8 cellular contexts compared by ENCODE assay signal in genomic region chr15:92733090-92733933, GRCh38.
DNase-seq lines count a peak whose midpoint lies in the region; ATAC-seq and TF ChIP-seq lines count a peak whose summit lies in the region.

No MANE protein-coding gene starts in this region.

- TF ChIP-seq CTCF in Caco-2 (IDR thresholded peaks at IDR 0.05; ENCODE audit: insufficient read depth in 1 of 2, low read depth in 1 of 2, low read length in 1 of 2, severe bottlenecking in 1 of 2, unreplicated experiment in 1 of 2) (no peak), ovary (IDR thresholded peaks at IDR 0.05) (no peak)

- H3K36me3 ChIP-seq in Caco-2 (ENCODE audit: control insufficient read depth, insufficient read depth, low read length) (no peaks in the 10 kb centered on the region), endocrine pancreas (ENCODE audit: control insufficient read depth, insufficient read depth, low read length) (no peaks in the 10 kb centered on the region), ovary (no peaks in the 10 kb centered on the region)

- H3K36me3 Mint-ChIP-seq in Caco-2 (ENCODE audit: insufficient read depth, unreplicated experiment) = peaks cover 5% of the 10 kb centered on the region

- H3K9ac ChIP-seq in endocrine pancreas (ENCODE audit: control insufficient read depth, insufficient read depth, low read length) = no peak overlapping the region

- WGBS in ovary, 3 donors = 51 to 66% (median 59%) methylated on average over 12 of the region's 12 CpGs

- TSS peak; percentile 70 for BruUV-seq in Caco-2 (replicated peaks; lab: Mats Ljungman, UMichigan)

- intact Hi-C loops in Caco-2 (cut with micrococcal nuclease; ENCODE audit: unreplicated experiment) (no loop called here), ovary (cut with DNase I) (no loop called here)

- POLR2A ChIA-PET in Caco-2 (lab: Charles Lee) = interaction anchor here (1.2 kb wide), 1 partner anchor 75 kb away, joined by 3 read pairs; no protein-coding TSS in a partner anchor

- H3K27ac ChIP-seq in ovary = peak overlapping the region in 1 of 2 donors; percentile 86

- no peak for DNase-seq in Caco-2
- DNase-seq in NOMO-1 treated with dmso at 0.1 percent for 144 hours (lab: John Stamatoyannopoulos, UW; ENCODE audit: unreplicated experiment) = peak; percentile 47
- no peak for DNase-seq in ovary
- no peak for DNase-seq in Ammon's horn (ENCODE audit: low spot score)
- DNase-seq in GM03348 (ENCODE audit: low spot score) = no peak
- DNase-seq in stimulated activated CD4-positive, alpha-beta T cell treated with anti-CD3 and anti-CD28 coated beads, Interleukin-12 subunit alpha, Interleukin-12 subunit beta, amount 100 ng/mL, for 4 hours = no peak

- CTCF ChIA-PET in Caco-2 (lab: Charles Lee) = interaction anchor here (1.0 kb wide), 1 partner anchor 62 kb away, joined by 3 read pairs; no protein-coding TSS in a partner anchor

- H3K27me3 Mint-ChIP-seq in Caco-2 (ENCODE audit: insufficient read depth, unreplicated experiment) = no peaks in the 10 kb centered on the region

- H3K4me3 Mint-ChIP-seq in Caco-2 (ENCODE audit: unreplicated experiment) = peak overlapping the region; percentile 76

- no peaks in the 10 kb centered on the region for H3K9me3 ChIP-seq in Caco-2
- no peaks in the 10 kb centered on the region for H3K9me3 ChIP-seq in endocrine pancreas (ENCODE audit: control insufficient read depth, low read length)
- no peaks in the 10 kb centered on the region for H3K9me3 ChIP-seq in ovary

- H3K27ac Mint-ChIP-seq in Caco-2 (ENCODE audit: unreplicated experiment) = peak overlapping the region; percentile 92

- H3K9me3 Mint-ChIP-seq in Caco-2 (ENCODE audit: unreplicated experiment) = no peaks in the 10 kb centered on the region

- H3K27me3 ChIP-seq in Caco-2 (replicated peaks; ENCODE audit: control insufficient read depth, insufficient read depth, low read length) (no peaks in the 10 kb centered on the region), endocrine pancreas (ENCODE audit: control insufficient read depth, insufficient read depth, low read length) (no peaks in the 10 kb centered on the region), ovary (no peaks in the 10 kb centered on the region)

- no peak for TF ChIP-seq POLR2A in ovary (IDR thresholded peaks at IDR 0.05)

- ATAC-seq in HG03280 (IDR thresholded peaks at IDR 0.05; ENCODE audit: unreplicated experiment) = no peak

- H3K4me1 ChIP-seq in Caco-2 = peaks cover 10% of the 10 kb centered on the region; the same call in 1 of the 2 replicates
- H3K4me1 ChIP-seq in endocrine pancreas (ENCODE audit: control insufficient read depth, insufficient read depth, low read length) = peaks cover 5% of the 10 kb centered on the region
- H3K4me1 ChIP-seq in ovary (ENCODE audit: insufficient read depth) = no peaks in the 10 kb centered on the region

- TF ChIP-seq EP300 in ovary (IDR thresholded peaks at IDR 0.05) = no peak

- H3K4me3 ChIP-seq in Caco-2 (ENCODE audit: low read depth, low read length) = peak overlapping the region; percentile 33
- H3K4me3 ChIP-seq in endocrine pancreas (ENCODE audit: control insufficient read depth, insufficient read depth, low read length) = peak overlapping the region; percentile 67
- H3K4me3 ChIP-seq in ovary = peak overlapping the region; percentile 30

- peaks cover 6% of the 10 kb centered on the region for H3K4me1 Mint-ChIP-seq in Caco-2 (ENCODE audit: low read depth, unreplicated experiment)
